ENCODE assay signal across 11 cellular contexts in genomic region chr11:106051103-106051502, GRCh38.
"Had no signal": no experiment of that assay in that cellular context is flagged by ENCODE, and none has a peak within 500 bp of the region (broad histone marks: within the 10 kb centered on the region; RNA-seq: fewer than 3 reads in every experiment).

No MANE protein-coding gene starts in this region.

- H3K36me3 ChIP-seq: HAP-1 had no signal

- H2AFZ ChIP-seq: GM23248, GM23338 had no signal

- H3K9ac ChIP-seq: GM23248 had no signal

- ATAC-seq: GM23338, HCT116 had no signal

- H3K4me3 ChIP-seq: GM23248, GM23338, HAP-1 had no signal

- H3K9me3 ChIP-seq: HAP-1 had no signal

- DNase-seq: GM23248, GOT3, H7, H9, HCEC 1CT, HFFc6 had no signal

- FAIRE-seq: H1, H54 had no signal

- H3K4me2 ChIP-seq: GM23338 had no signal

- H3K27ac ChIP-seq: GM23248 had no signal
